ENCODE assay signal across 8 cellular contexts in genomic region chr5:74865293-74865798, GRCh38. TPM values are rescaled to one million over a fixed set of nuclear protein-coding genes. Genes with fewer than 3 reads are reported as not detected.
A peak's percentile ranks its signal among the peaks of the same experiment; 100 is the strongest.
DNase-seq lines count a peak whose midpoint lies in the region; ATAC-seq, FAIRE-seq and TF ChIP-seq lines count a peak whose summit lies in the region.

No MANE protein-coding gene starts in this region.

- H3K36me3 ChIP-seq in BLaER1, result no peaks in the 10 kb centered on the region
- H3K36me3 ChIP-seq in adrenal gland (replicated peaks in 1 of 2), result no peaks in the 10 kb centered on the region

- peak overlapping the region; percentile 88 for H3K9ac ChIP-seq in BLaER1

- TF ChIP-seq POLR2A in adrenal gland (IDR thresholded peaks at IDR 0.05) (no peak), GM12891 (IDR thresholded peaks at IDR 0.05; ENCODE audit: low read depth, low read length) (no peak; the same call in 1 of the 2 replicates)

- H3K27me3 ChIP-seq in BLaER1, result peaks cover 30% of the 10 kb centered on the region
- no peaks in the 10 kb centered on the region for H3K27me3 ChIP-seq in adrenal gland
- H3K27me3 ChIP-seq in layer of hippocampus (ENCODE audit: control insufficient read depth, insufficient read depth, low read length), result no peaks in the 10 kb centered on the region

- POLR2A ChIA-PET in HEK293T (lab: Yijun Ruan, JAX), result interaction anchor here (0.9 kb wide), 1 partner anchor 11 kb away, joined by 3 read pairs; no protein-coding TSS in a partner anchor

- peak overlapping the region; percentile 90 for H3K4me2 ChIP-seq in BLaER1

- DNase-seq in HEK293T (ENCODE audit: extremely low spot score) (peak; percentile 27), adrenal gland (no peak), GM12891 (ENCODE audit: insufficient read length, low spot score) (no peak), AG08395 (ENCODE audit: low spot score) (no peak)

- H3K4me3 ChIP-seq in BLaER1, result peak overlapping the region; percentile 91
- H3K4me3 ChIP-seq in adrenal gland, result peak overlapping the region in 3 of 4 donors; percentile 1 to 93 (median 33)

- CTCF ChIA-PET in HEK293T (lab: Yijun Ruan, JAX), result no interaction called here

- TF ChIP-seq CTCF in adrenal gland (IDR thresholded peaks at IDR 0.05), result no peak

- intact Hi-C loops in adrenal gland (cut with DNase I), result no loop called here

- H3K27ac ChIP-seq in BLaER1, result peak overlapping the region; percentile 85
- peak overlapping the region in 3 of 5 donors; percentile 13 to 80 (median 71) for H3K27ac ChIP-seq in adrenal gland
- peak overlapping the region; percentile 82 for H3K27ac ChIP-seq in layer of hippocampus (ENCODE audit: low read depth, low read length)
- peak overlapping the region; percentile 91 for H3K27ac ChIP-seq in temporal lobe (ENCODE audit: low read depth, low read length)

- H3K9me3 ChIP-seq in BLaER1 (no peaks in the 10 kb centered on the region), adrenal gland (replicated peaks in 1 of 3) (no peaks in the 10 kb centered on the region)

- H3K4me1 ChIP-seq in BLaER1 (peaks cover 15% of the 10 kb centered on the region), adrenal gland (replicated peaks in 1 of 2) (peaks cover 0 to 5% of the 10 kb centered on the region in 2 donors)

- no peak for ATAC-seq in GM19452 (IDR thresholded peaks at IDR 0.05; ENCODE audit: unreplicated experiment)

- H4K20me1 ChIP-seq in BLaER1, result no peaks in the 10 kb centered on the region

- no peak for FAIRE-seq in GM12891 (lab: Jason Lieb, UNC)

- WGBS in adrenal gland, 4 donors, result 12 to 26% (median 17%) methylated on average over 20 to 23 of the region's 23 CpGs

TF ChIP-seq in HEK293T, 16 proteins besides CTCF, POLR2A, EP300 and RAD21:
- no peak for TF ChIP-seq ZNF384 (IDR thresholded peaks at IDR 0.05)
- TF ChIP-seq BHLHE40 (IDR thresholded peaks at IDR 0.05; ENCODE audit: borderline replicate concordance), result no peak
- TF ChIP-seq PKNOX1 (IDR thresholded peaks at IDR 0.05), result no peak
- no peak for TF ChIP-seq LEF1 (IDR thresholded peaks at IDR 0.05; ENCODE audit: borderline replicate concordance)

TF ChIP-seq in GM12891, 5 proteins besides CTCF, POLR2A, EP300 and RAD21:
- TF ChIP-seq POLR2AphosphoS5 (IDR thresholded peaks at IDR 0.05; ENCODE audit: low read depth, low read length), result no peak
- TF ChIP-seq POU2F2 (IDR thresholded peaks at IDR 0.05; ENCODE audit: low read depth, low read length), result no peak
- no peak for TF ChIP-seq PAX5 (IDR thresholded peaks at IDR 0.05; ENCODE audit: insufficient read depth, low read length, severe bottlenecking)
- no peak for TF ChIP-seq TAF1 (IDR thresholded peaks at IDR 0.05; ENCODE audit: low read depth, low read length)
- no peak for TF ChIP-seq SPI1 (IDR thresholded peaks at IDR 0.05; ENCODE audit: low read depth, low read length)

RNA-seq across cellular contexts. Expression of gene FAM169A, which starts 0.8 kb away (rescaled TPM):
- total RNA-seq in adrenal gland, result 10 to 100 TPM in 2 of 8 donors, 1 to 10 TPM in 6; 6.0 to 36.4 (median 7.4) TPM
- polyA plus RNA-seq in adrenal gland, result 1 to 10 TPM; 1.7 to 9.2 (median 3.4) TPM
- 55.1 TPM for total RNA-seq in temporal lobe
- polyA plus RNA-seq in GM12891 (2012; ENCODE audit: low read depth, missing spikeins), result 5.8 TPM
